ENCODE assay signal across 10 cellular contexts in the genomic region with DNA sequence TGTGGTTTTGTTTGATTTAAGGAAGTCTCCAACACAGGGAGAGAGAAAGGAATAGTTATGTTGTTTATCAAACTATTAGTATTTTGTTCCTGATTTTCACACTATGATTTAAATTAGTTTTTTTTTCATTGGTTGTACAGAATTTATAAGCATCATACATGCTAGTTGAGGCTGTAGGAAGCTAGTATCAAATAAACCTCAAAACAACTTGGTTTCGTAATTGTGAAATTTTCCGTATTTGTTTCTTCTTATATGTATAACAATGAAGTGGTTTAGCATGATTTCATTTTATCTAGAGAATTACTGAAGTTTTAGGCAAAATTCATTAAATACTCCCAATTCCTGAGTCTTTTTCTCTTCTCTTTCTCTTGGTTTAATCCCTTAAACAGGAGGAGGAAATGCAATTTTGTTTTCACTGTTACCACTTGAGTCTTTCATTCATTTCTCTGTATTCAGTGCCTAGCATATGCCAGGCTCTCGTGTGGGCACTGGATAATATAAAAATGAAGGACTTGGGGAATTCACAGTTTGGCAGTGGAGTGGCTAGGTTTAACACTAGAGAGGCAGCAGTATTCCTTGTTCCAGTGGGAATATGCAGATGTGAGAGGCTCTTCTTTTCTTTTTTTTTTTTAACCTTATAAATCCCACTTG. TPM values are rescaled to one million over a fixed set of nuclear protein-coding genes. Genes with fewer than 3 reads are reported as not detected.
DNase-seq lines count a peak whose midpoint lies in the region; ATAC-seq and TF ChIP-seq lines count a peak whose summit lies in the region.
"Had no signal": no experiment of that assay in that cellular context is flagged by ENCODE, and none has a peak within 500 bp of the region (broad histone marks: within the 10 kb centered on the region; RNA-seq: fewer than 3 reads in every experiment).

No MANE protein-coding gene starts in this region.

- no peak overlapping the region for H2AFZ ChIP-seq in mammary epithelial cell (ENCODE audit: low read depth, low read length)

- 90% methylated on average over 3 of the region's 3 CpGs for WGBS in mammary epithelial cell (ENCODE audit: low coverage, missing lambda C conversion rate)

- in situ Hi-C loops in mammary epithelial cell (cut with MboI; ENCODE audit: low sequenced_read_pairs in 2 of 2): loop anchor here in 1 of 2 donors (10.0 kb wide), 2 partner anchors 49 to 379 kb away; a partner anchor contains a TSS

- no peaks in the 10 kb centered on the region for H3K27me3 Mint-ChIP-seq in type B pancreatic cell

- H3K4me3 Mint-ChIP-seq in type B pancreatic cell: peak overlapping the region; percentile 91

- H3K9me3 Mint-ChIP-seq in type B pancreatic cell: no peaks in the 10 kb centered on the region

- peaks cover 58% of the 10 kb centered on the region for H3K4me1 ChIP-seq in left ventricle myocardium inferior
- peaks cover 28% of the 10 kb centered on the region for H3K4me1 ChIP-seq in mammary epithelial cell (ENCODE audit: insufficient read depth, low read length)
- H3K4me1 ChIP-seq in mucosa of stomach (ENCODE audit: control insufficient read depth, insufficient read depth, low read length): peaks cover 5% of the 10 kb centered on the region

- H3K27me3 ChIP-seq in left ventricle myocardium inferior (ENCODE audit: low read depth): no peaks in the 10 kb centered on the region
- H3K27me3 ChIP-seq in mammary epithelial cell (ENCODE audit: insufficient read depth, low read length): no peaks in the 10 kb centered on the region
- H3K27me3 ChIP-seq in mucosa of stomach (ENCODE audit: control insufficient read depth, insufficient read depth, low read length): no peaks in the 10 kb centered on the region

- H3K27ac ChIP-seq in left ventricle myocardium inferior (replicated peaks) (peak overlapping the region; percentile 17), mammary epithelial cell (ENCODE audit: insufficient read depth, low read depth, low read length) (peak overlapping the region; percentile 27)

- H3K9ac ChIP-seq in mammary epithelial cell (ENCODE audit: insufficient read depth, low read length): no peak overlapping the region
- peak overlapping the region; percentile 46 for H3K9ac ChIP-seq in mucosa of stomach (ENCODE audit: low read length)

- H3K4me1 Mint-ChIP-seq in type B pancreatic cell (ENCODE audit: unreplicated experiment): peaks cover 16% of the 10 kb centered on the region

- dilution Hi-C loops in mammary epithelial cell (cut with HindIII; ENCODE audit: low sequenced_read_pairs): no loop called here

- CTCF ChIA-PET in mammary epithelial cell (lab: Charles Lee; ENCODE audit: low non-redundant PET): interaction anchor here (1.0 kb wide), 1 partner anchor 63 kb away, joined by 4 read pairs; no protein-coding TSS in a partner anchor

- no peak overlapping the region for H3K27ac Mint-ChIP-seq in type B pancreatic cell

- ATAC-seq in left cardiac atrium: no peak
- ATAC-seq: left colon had no signal

- peak overlapping the region; percentile 88 for H3K4me2 ChIP-seq in mammary epithelial cell (ENCODE audit: insufficient read depth, low read depth, low read length)

- no peak for TF ChIP-seq CTCF in left ventricle myocardium inferior (IDR thresholded peaks at IDR 0.05; ENCODE audit: borderline replicate concordance)
- no peak for TF ChIP-seq CTCF in mammary epithelial cell (conservative IDR thresholded peaks at IDR 0.05 in 1 of 2, IDR thresholded peaks at IDR 0.05 in 1 of 2; ENCODE audit: extremely low read depth in 1 of 2, insufficient read depth in 1 of 2, low read depth in 1 of 2, low read length in 2 of 2)
- TF ChIP-seq CTCF in type B pancreatic cell (conservative IDR thresholded peaks at IDR 0.05): no peak

- BruUV-seq in mammary epithelial cell (replicated peaks; lab: Mats Ljungman, UMichigan): no TSS peak

- H3K4me3 ChIP-seq in left ventricle myocardium inferior: no peak overlapping the region
- H3K4me3 ChIP-seq in mammary epithelial cell (replicated peaks in 1 of 3; ENCODE audit: insufficient read depth in 1 of 3, low read depth in 2 of 3, low read length in 3 of 3): peak overlapping the region in 1 of 3 experiments; percentile 17
- H3K4me3 ChIP-seq in mucosa of stomach (ENCODE audit: low read length): no peak overlapping the region

- no peaks in the 10 kb centered on the region for H3K36me3 Mint-ChIP-seq in type B pancreatic cell

- no peaks in the 10 kb centered on the region for H4K20me1 ChIP-seq in mammary epithelial cell (ENCODE audit: insufficient read depth, low read length)

- intact Hi-C loops in left ventricle myocardium inferior (cut with micrococcal nuclease): no loop called here
- intact Hi-C loops in left cardiac atrium (cut with DNase I): no loop called here
- intact Hi-C loops in mammary epithelial cell (cut with micrococcal nuclease): loop anchor here (10.0 kb wide), 1 partner anchor 199 kb away; a partner anchor contains a TSS

- DNase-seq in left ventricle myocardium inferior: no peak
- DNase-seq in left cardiac atrium: no peak
- DNase-seq in mammary epithelial cell: no peak
- no peak for DNase-seq in type B pancreatic cell (ENCODE audit: extremely low spot score, unreplicated experiment)
- DNase-seq in islet precursor cell: no peak
- no peak for DNase-seq in glomerular visceral epithelial cell (ENCODE audit: extremely low spot score)
- DNase-seq in DMS79 treated with DMSO at 0.1 percent for 48 hours (lab: John Stamatoyannopoulos, UW): no peak
- DNase-seq: left colon, NCI-H2107 had no signal

- H3K36me3 ChIP-seq in left ventricle myocardium inferior: peaks cover 15% of the 10 kb centered on the region
- H3K36me3 ChIP-seq in mammary epithelial cell (ENCODE audit: insufficient read depth, low read length): no peaks in the 10 kb centered on the region
- H3K36me3 ChIP-seq in mucosa of stomach (ENCODE audit: control insufficient read depth, insufficient read depth, low read length): no peaks in the 10 kb centered on the region

- H3K79me2 ChIP-seq in mammary epithelial cell (ENCODE audit: insufficient read depth, low read length): peaks cover 9% of the 10 kb centered on the region

- H3K9me3 ChIP-seq in left ventricle myocardium inferior (replicated peaks): no peaks in the 10 kb centered on the region
- no peaks in the 10 kb centered on the region for H3K9me3 ChIP-seq in mammary epithelial cell (replicated peaks; ENCODE audit: insufficient read depth, low read length)
- no peaks in the 10 kb centered on the region for H3K9me3 ChIP-seq in mucosa of stomach (ENCODE audit: control insufficient read depth, low read length)

RNA-seq across cellular contexts. Expression of a gene that starts 1.8 kb away (rescaled TPM):
- 36.0 TPM for total RNA-seq in left ventricle myocardium inferior
- 10 to 100 TPM; 26.7 to 29.6 TPM for total RNA-seq in left cardiac atrium
- 10 to 100 TPM; 39.3 to 52.3 TPM for total RNA-seq in mammary epithelial cell
- 8.2 TPM for polyA plus RNA-seq in mammary epithelial cell
- polyA minus RNA-seq in mammary epithelial cell: 31.0 TPM
- total RNA-seq in type B pancreatic cell (ENCODE audit: low replicate concordance): 21.8 and 24.9 TPM in 2 replicates

RNA-seq across cellular contexts. Expression of a gene that starts 50.3 kb away (rescaled TPM):
- total RNA-seq in left ventricle myocardium inferior (0.52 TPM), left cardiac atrium (1 to 10 TPM; 1.3 to 1.4 TPM), mammary epithelial cell (under 1 TPM; 0.17 to 0.66 TPM), type B pancreatic cell (ENCODE audit: low replicate concordance) (0.12 and 0.31 TPM in 2 replicates)
- polyA plus RNA-seq in mammary epithelial cell: 0.28 TPM
- 2.1 TPM for polyA minus RNA-seq in mammary epithelial cell
